1 cellular context compared by ENCODE assay signal in genomic region chr22:31895317-31896133, GRCh38.
TF ChIP-seq lines count a peak whose summit lies in the region.

No MANE protein-coding gene starts in this region.

TF ChIP-seq in GM23338, 12 proteins besides CTCF, POLR2A, EP300 and RAD21 (continued from another document):
- TF ChIP-seq ZNF462 (CRISPR knock-in tag; IDR thresholded peaks at IDR 0.05) (no peak), NANOG (IDR thresholded peaks at IDR 0.05; ENCODE audit: borderline replicate concordance) (no peak), ZNF114 (CRISPR knock-in tag; IDR thresholded peaks at IDR 0.05) (no peak), EZH2phosphoT487 (IDR thresholded peaks at IDR 0.05; ENCODE audit: unreplicated experiment) (no peak), ETS1 (IDR thresholded peaks at IDR 0.05) (no peak), EZH2 (IDR thresholded peaks at IDR 0.05; ENCODE audit: low read depth, unreplicated experiment) (no peak), REST (IDR thresholded peaks at IDR 0.05; ENCODE audit: unreplicated experiment) (no peak), CREB1 (CRISPR knock-in tag; IDR thresholded peaks at IDR 0.05; ENCODE audit: low read depth) (no peak), POLR2AphosphoS5 (IDR thresholded peaks at IDR 0.05; ENCODE audit: low read depth) (no peak), JUNB (IDR thresholded peaks at IDR 0.05; ENCODE audit: unreplicated experiment) (no peak), STAT1 (IDR thresholded peaks at IDR 0.05; ENCODE audit: unreplicated experiment) (no peak)
